1 cellular context compared by ENCODE assay signal in genomic region chr17:29084476-29085148, GRCh38.
TF ChIP-seq lines count a peak whose summit lies in the region.

No MANE protein-coding gene starts in this region.

TF ChIP-seq in HEK293, 187 proteins besides CTCF, POLR2A, EP300 and RAD21 (continued from another document and continues in another):
- TF ChIP-seq PRDM2 (tag by site-specific recombination; IDR thresholded peaks at IDR 0.05; ENCODE audit: borderline replicate concordance) (no peak), ZNF23 (tag by site-specific recombination; IDR thresholded peaks at IDR 0.05; ENCODE audit: borderline replicate concordance) (no peak), PATZ1 (tag by site-specific recombination; IDR thresholded peaks at IDR 0.05) (peak; percentile 58), ZNF350 (tag by site-specific recombination; IDR thresholded peaks at IDR 0.05) (no peak), ZNF114 (tag by site-specific recombination; IDR thresholded peaks at IDR 0.05) (no peak), ZFHX2 (tag by site-specific recombination; conservative IDR thresholded peaks at IDR 0.05) (peak; percentile 89), BCL6B (tag by site-specific recombination; IDR thresholded peaks at IDR 0.05) (no peak), ZNF704 (tag by site-specific recombination; IDR thresholded peaks at IDR 0.05) (no peak), GLIS2 (tag by site-specific recombination; IDR thresholded peaks at IDR 0.05) (0 out of 2 replicates have a peak, but pooled peaks have one; percentile 8), ZNF645 (tag by site-specific recombination; IDR thresholded peaks at IDR 0.05) (no peak), AEBP2 (tag by site-specific recombination; IDR thresholded peaks at IDR 0.05; ENCODE audit: borderline replicate concordance) (no peak), ZNF560 (tag by site-specific recombination; IDR thresholded peaks at IDR 0.05; ENCODE audit: borderline replicate concordance) (no peak), ZNF658 (tag by site-specific recombination; IDR thresholded peaks at IDR 0.05) (no peak), ZNF335 (tag by site-specific recombination; conservative IDR thresholded peaks at IDR 0.05) (peak; percentile 40; the same call in 1 of the 2 replicates), ELK4 (IDR thresholded peaks at IDR 0.05; ENCODE audit: borderline replicate concordance, low read depth, low read length) (no peak), ZNF561 (tag by site-specific recombination; IDR thresholded peaks at IDR 0.05; ENCODE audit: borderline replicate concordance) (no peak), SP2 (tag by site-specific recombination; IDR thresholded peaks at IDR 0.05) (0 out of 2 replicates have a peak, but pooled peaks have one; percentile 25), TRIM28 (IDR thresholded peaks at IDR 0.05; ENCODE audit: borderline replicate concordance, low read length) (no peak), ZBTB1 (tag by site-specific recombination; IDR thresholded peaks at IDR 0.05) (peak; percentile 93), ZNF830 (tag by site-specific recombination; IDR thresholded peaks at IDR 0.05; ENCODE audit: low read depth) (no peak), BCL11B (tag by site-specific recombination; IDR thresholded peaks at IDR 0.05; ENCODE audit: low read depth) (no peak), WT1 (tag by site-specific recombination; IDR thresholded peaks at IDR 0.05) (peak; percentile 61; the same call in 1 of the 2 replicates), ZNF423 (tag by site-specific recombination; IDR thresholded peaks at IDR 0.05) (peak; percentile 50; the same call in 1 of the 2 replicates), ZNF654 (tag by site-specific recombination; IDR thresholded peaks at IDR 0.05; ENCODE audit: low read depth) (no peak), ZNF76 (tag by site-specific recombination; IDR thresholded peaks at IDR 0.05; ENCODE audit: borderline replicate concordance, low read depth) (no peak), GLIS1 (tag by site-specific recombination; IDR thresholded peaks at IDR 0.05) (peak; percentile 90), IKZF3 (tag by site-specific recombination; IDR thresholded peaks at IDR 0.05) (peak; percentile 40; the same call in 1 of the 2 replicates), ZNF624 (tag by site-specific recombination; IDR thresholded peaks at IDR 0.05) (0 out of 2 replicates have a peak, but pooled peaks have one; percentile 43), ZNF558 (tag by site-specific recombination; IDR thresholded peaks at IDR 0.05) (no peak), ZFP69B (tag by site-specific recombination; IDR thresholded peaks at IDR 0.05) (0 out of 2 replicates have a peak, but pooled peaks have one; percentile 16), ZIC2 (tag by site-specific recombination; IDR thresholded peaks at IDR 0.05) (peak; percentile 97), ZNF768 (tag by site-specific recombination; IDR thresholded peaks at IDR 0.05) (no peak), ZNF585B (tag by site-specific recombination; IDR thresholded peaks at IDR 0.05) (no peak), ZNF214 (tag by site-specific recombination; IDR thresholded peaks at IDR 0.05; ENCODE audit: borderline replicate concordance) (no peak), ZNF341 (tag by site-specific recombination; IDR thresholded peaks at IDR 0.05; ENCODE audit: low read depth) (0 out of 2 replicates have a peak, but pooled peaks have one; percentile 14), ZNF292 (tag by site-specific recombination; IDR thresholded peaks at IDR 0.05; ENCODE audit: borderline replicate concordance, low read depth) (no peak), REST (tag by site-specific recombination; IDR thresholded peaks at IDR 0.05) (peak; percentile 89)
